In genomic region chr10:13890617-13891541, GRCh38 we compare ENCODE assay signal across 8 cellular contexts.
DNase-seq lines count a peak whose midpoint lies in the region; ATAC-seq and TF ChIP-seq lines count a peak whose summit lies in the region.

No MANE protein-coding gene starts in this region.

- H3K36me3 Mint-ChIP-seq in CD8-positive, alpha-beta T cell = no peaks in the 10 kb centered on the region
- peaks cover 7% of the 10 kb centered on the region for H3K36me3 Mint-ChIP-seq in type B pancreatic cell

- H3K9me3 Mint-ChIP-seq in CD8-positive, alpha-beta T cell = no peaks in the 10 kb centered on the region
- H3K9me3 Mint-ChIP-seq in type B pancreatic cell = peaks cover 11% of the 10 kb centered on the region

- H3K27me3 Mint-ChIP-seq in CD8-positive, alpha-beta T cell (ENCODE audit: low read depth) = peaks cover 67% of the 10 kb centered on the region
- H3K27me3 Mint-ChIP-seq in type B pancreatic cell = peaks cover 72% of the 10 kb centered on the region

- intact Hi-C loops in CD8-positive, alpha-beta T cell (cut with DNase I, micrococcal nuclease) = no loop called here

- no peak for TF ChIP-seq CTCF in CD8-positive, alpha-beta T cell (IDR thresholded peaks at IDR 0.05)
- no peak for TF ChIP-seq CTCF in type B pancreatic cell (conservative IDR thresholded peaks at IDR 0.05)

- no peak for ATAC-seq in CD8-positive, alpha-beta T cell

- H3K4me1 Mint-ChIP-seq in CD8-positive, alpha-beta T cell (ENCODE audit: low read depth) = peaks cover 28% of the 10 kb centered on the region
- peaks cover 46% of the 10 kb centered on the region for H3K4me1 Mint-ChIP-seq in type B pancreatic cell (ENCODE audit: unreplicated experiment)

- peak overlapping the region; percentile 67 for H3K4me3 Mint-ChIP-seq in CD8-positive, alpha-beta T cell
- peak overlapping the region; percentile 92 for H3K4me3 Mint-ChIP-seq in type B pancreatic cell

- H3K36me3 ChIP-seq in CD8-positive, alpha-beta T cell (ENCODE audit: insufficient read depth, low read length) = no peaks in the 10 kb centered on the region

- peak overlapping the region; percentile 40 for H3K4me3 ChIP-seq in CD8-positive, alpha-beta T cell (ENCODE audit: low read depth, low read length)

- DNase-seq in CD8-positive, alpha-beta T cell = no peak
- DNase-seq in NCI-H146 (lab: John Stamatoyannopoulos, UW) (peak; percentile 59), dermis blood vessel endothelial cell (peak; percentile 50), medulla oblongata (ENCODE audit: extremely low spot score) (peak; percentile 71), type B pancreatic cell (ENCODE audit: extremely low spot score, unreplicated experiment) (no peak), foreskin melanocyte (no peak), NCI-H1105 (lab: John Stamatoyannopoulos, UW) (no peak), AML-193 (lab: John Stamatoyannopoulos, UW) (no peak)

- H3K27ac ChIP-seq in CD8-positive, alpha-beta T cell (ENCODE audit: low read depth, low read length) = no peak overlapping the region

- peaks cover 20% of the 10 kb centered on the region for H3K27me3 ChIP-seq in CD8-positive, alpha-beta T cell (ENCODE audit: insufficient read depth, low read length)

- no peak overlapping the region for H3K27ac Mint-ChIP-seq in CD8-positive, alpha-beta T cell
- peak overlapping the region; percentile 37 for H3K27ac Mint-ChIP-seq in type B pancreatic cell

- no peaks in the 10 kb centered on the region for H3K9me3 ChIP-seq in CD8-positive, alpha-beta T cell (ENCODE audit: low read length)

- peaks cover 14% of the 10 kb centered on the region for H3K4me1 ChIP-seq in CD8-positive, alpha-beta T cell (ENCODE audit: insufficient read depth, low read length)

- POLR2A ChIA-PET in CD8-positive, alpha-beta T cell (lab: Charles Lee) = no interaction called here

- CTCF ChIA-PET in CD8-positive, alpha-beta T cell (lab: Charles Lee) = interaction anchor here (1.2 kb wide), 1 partner anchor 8 kb away, joined by 4 read pairs; no protein-coding TSS in a partner anchor

Comparison
In these comparisons a context has a peak if more than half of its experiments do, and no peak if none do; other contexts are left out.
1. DNase-seq: peak in NCI-H146 (single experiment), dermis blood vessel endothelial cell (single experiment) and medulla oblongata (single experiment); none in CD8-positive, alpha-beta T cell (0 of 7), type B pancreatic cell (single experiment), foreskin melanocyte (single experiment), NCI-H1105 (single experiment) and AML-193 (0 of 2).